ENCODE assay signal across 8 cellular contexts in genomic region chr10:30437039-30437781, GRCh38. TPM values are rescaled to one million over a fixed set of nuclear protein-coding genes. Genes with fewer than 3 reads are reported as not detected.
A peak's percentile ranks its signal among the peaks of the same experiment; 100 is the strongest.
DNase-seq lines count a peak whose midpoint lies in the region; ATAC-seq and TF ChIP-seq lines count a peak whose summit lies in the region.

No MANE protein-coding gene starts in this region.

- no peak for ATAC-seq in HG03045 (IDR thresholded peaks at IDR 0.05; ENCODE audit: unreplicated experiment)

- peak overlapping the region; percentile 91 for H3K4me3 ChIP-seq in suprapubic skin
- H3K4me3 ChIP-seq in testis, result no peak overlapping the region

- TF ChIP-seq CTCF in suprapubic skin (IDR thresholded peaks at IDR 0.05) (no peak), testis (IDR thresholded peaks at IDR 0.05) (no peak)

- H3K9me3 ChIP-seq in suprapubic skin, result no peaks in the 10 kb centered on the region
- no peaks in the 10 kb centered on the region for H3K9me3 ChIP-seq in testis

- TF ChIP-seq POLR2A in suprapubic skin (IDR thresholded peaks at IDR 0.05), result no peak
- TF ChIP-seq POLR2A in testis (IDR thresholded peaks at IDR 0.05), result no peak

- CTCF ChIA-PET in activated naive CD4-positive, alpha-beta T cell treated with anti-CD3 and anti-CD28 coated beads, Interleukin-2, amount 10 ng/mL, durations not matched to agents 7 days and 5 days (lab: Charles Lee), result interaction anchor here (0.9 to 2.4 kb wide), 9 partner anchors 9 to 439 kb away, joined by 3 to 12 read pairs (median 3); no protein-coding TSS in a partner anchor

- H3K36me3 Mint-ChIP-seq in activated naive CD4-positive, alpha-beta T cell treated with anti-CD3 and anti-CD28 coated beads, Interleukin-2, amount 10 ng/mL, durations not matched to agents 7 days and 5 days, result peaks cover 38% of the 10 kb centered on the region

- peak overlapping the region; percentile 92 for H3K4me3 Mint-ChIP-seq in activated naive CD4-positive, alpha-beta T cell treated with anti-CD3 and anti-CD28 coated beads, Interleukin-2, amount 10 ng/mL, durations not matched to agents 7 days and 5 days

- peak overlapping the region; percentile 88 for H3K27ac Mint-ChIP-seq in activated naive CD4-positive, alpha-beta T cell treated with anti-CD3 and anti-CD28 coated beads, Interleukin-2, amount 10 ng/mL, durations not matched to agents 7 days and 5 days

- H3K9me3 Mint-ChIP-seq in activated naive CD4-positive, alpha-beta T cell treated with anti-CD3 and anti-CD28 coated beads, Interleukin-2, amount 10 ng/mL, durations not matched to agents 7 days and 5 days, result no peaks in the 10 kb centered on the region

- WGBS in suprapubic skin, result 18% methylated on average over 13 of the region's 13 CpGs
- 48 to 51% methylated on average over 13 of the region's 13 CpGs for WGBS in testis, 2 donors

- H3K4me1 Mint-ChIP-seq in activated naive CD4-positive, alpha-beta T cell treated with anti-CD3 and anti-CD28 coated beads, Interleukin-2, amount 10 ng/mL, durations not matched to agents 7 days and 5 days, result peaks cover 63% of the 10 kb centered on the region

- peaks cover 11% of the 10 kb centered on the region for H3K36me3 ChIP-seq in suprapubic skin
- H3K36me3 ChIP-seq in testis (ENCODE audit: low read depth, missing control alignments), result no peaks in the 10 kb centered on the region

- H3K27me3 Mint-ChIP-seq in activated naive CD4-positive, alpha-beta T cell treated with anti-CD3 and anti-CD28 coated beads, Interleukin-2, amount 10 ng/mL, durations not matched to agents 7 days and 5 days, result peaks cover 5% of the 10 kb centered on the region

- intact Hi-C loops in testis (cut with DNase I; ENCODE audit: low total_unique reads), result no loop called here

- H3K27me3 ChIP-seq in suprapubic skin, result no peaks in the 10 kb centered on the region
- no peaks in the 10 kb centered on the region for H3K27me3 ChIP-seq in testis

- no peak for TF ChIP-seq EP300 in suprapubic skin (IDR thresholded peaks at IDR 0.05)

- DNase-seq in CD1c-positive myeloid dendritic cell (ENCODE audit: extremely low spot score) (peak; percentile 48), HUDEP-2 (lab: John Stamatoyannopoulos, UW; ENCODE audit: unreplicated experiment in 76 of 76) (peak in 39 of 76 experiments; percentile 6 to 75 (median 40)), kidney glomerular epithelial cell (lab: John Stamatoyannopoulos, UW) (peak; percentile 66), suprapubic skin (ENCODE audit: low spot score in 2 of 2) (no peak), testis (no peak)
- peak; percentile 56 for DNase-seq in activated naive CD4-positive, alpha-beta T cell treated with anti-CD3 and anti-CD28 coated beads, Interleukin-2, amount 10 ng/mL, durations not matched to agents 7 days and 5 days
- DNase-seq in NK-92 treated with Interleukin-12 subunit alpha and Interleukin-12 subunit beta, amount 100 ng/mL, for 24 hours (lab: John Stamatoyannopoulos, UW), result no peak

- H3K27ac ChIP-seq in suprapubic skin, result peak overlapping the region; percentile 100
- peak overlapping the region in 1 of 2 donors; percentile 98 for H3K27ac ChIP-seq in testis

- peaks cover 79% of the 10 kb centered on the region for H3K4me1 ChIP-seq in suprapubic skin
- peaks cover 4% of the 10 kb centered on the region for H3K4me1 ChIP-seq in testis

RNA-seq across cellular contexts. Expression of gene MAP3K8, which starts 3.2 kb away (rescaled TPM):
- 10 to 100 TPM; 21.9 to 56.4 (median 54.2) TPM for total RNA-seq in suprapubic skin
- 10 to 100 TPM in 1 of 2 donors, 1 to 10 TPM in 1; 3.1 to 10.4 TPM for total RNA-seq in testis
- 5.2 TPM for polyA plus RNA-seq in testis (ENCODE audit: insufficient read depth, low read depth, low replicate concordance)

Comparison
In these comparisons a context has a peak if more than half of its experiments do, and no peak if none do; other contexts are left out.
1. DNase-seq: peak in CD1c-positive myeloid dendritic cell (single experiment), HUDEP-2 (39 of 76), activated naive CD4-positive, alpha-beta T cell treated with anti-CD3 and anti-CD28 coated beads, Interleukin-2, amount 10 ng/mL, durations not matched to agents 7 days and 5 days (single experiment) and kidney glomerular epithelial cell (single experiment); none in suprapubic skin (0 of 2), NK-92 treated with Interleukin-12 subunit alpha and Interleukin-12 subunit beta, amount 100 ng/mL, for 24 hours (single experiment) and testis (single experiment).